Comparison of ENCODE assay signal across 9 cellular contexts in genomic region chr11:70399681-70400112, GRCh38. TPM values are rescaled to one million over a fixed set of nuclear protein-coding genes. Genes with fewer than 3 reads are reported as not detected.
DNase-seq lines count a peak whose midpoint lies in the region; ATAC-seq and TF ChIP-seq lines count a peak whose summit lies in the region.
"Had no signal": no experiment of that assay in that cellular context is flagged by ENCODE, and none has a peak within 500 bp of the region (broad histone marks: within the 10 kb centered on the region; RNA-seq: fewer than 3 reads in every experiment).

No MANE protein-coding gene starts in this region.

- H3K4me3 ChIP-seq in gastroesophageal sphincter (peak overlapping the region; percentile 99 to 100), neural cell (ENCODE audit: low read length) (peak overlapping the region; percentile 93)

- H3K36me3 ChIP-seq in gastroesophageal sphincter (no peaks in the 10 kb centered on the region), neural cell (ENCODE audit: insufficient read depth, low read length) (no peaks in the 10 kb centered on the region)

- TF ChIP-seq EP300 in gastroesophageal sphincter (IDR thresholded peaks at IDR 0.05) = no peak
- TF ChIP-seq EP300 in neural cell (conservative IDR thresholded peaks at IDR 0.05; ENCODE audit: poor library complexity, severe bottlenecking) = no peak

- no peaks in the 10 kb centered on the region for H4K20me1 ChIP-seq in neural cell (ENCODE audit: insufficient read depth)

- DNase-seq in SIG-M5 treated with dmso at 0.1 percent for 504 hours (lab: John Stamatoyannopoulos, UW; ENCODE audit: unreplicated experiment) (peak; percentile 38), SIG-M5 (lab: John Stamatoyannopoulos, UW) (no peak), cerebellar nuclear complex (lab: John Stamatoyannopoulos, UW) (no peak)
- DNase-seq in activated T-cell treated with anti-CD3 and anti-CD28 coated beads, Interleukin-2, amount 50 U/mL, for 72 hours = no peak
- DNase-seq: DND-41 had no signal

- H3K27me3 ChIP-seq in gastroesophageal sphincter (no peaks in the 10 kb centered on the region), neural cell (ENCODE audit: insufficient read depth, low read depth, low read length) (no peaks in the 10 kb centered on the region)

- H3K4me2 ChIP-seq in neural cell (ENCODE audit: low read length) = peak overlapping the region; percentile 60

- peaks cover 6 to 7% of the 10 kb centered on the region in 2 donors for H3K36me3 Mint-ChIP-seq in activated T-cell treated with anti-CD3 and anti-CD28 coated beads, Interleukin-2, amount 50 U/mL, for 72 hours (ENCODE audit: insufficient read depth in 2 of 2)

- H3K9me3 ChIP-seq in gastroesophageal sphincter (no peaks in the 10 kb centered on the region), neural cell (ENCODE audit: low read length) (no peaks in the 10 kb centered on the region)

- ATAC-seq in activated T-cell treated with anti-CD3 and anti-CD28 coated beads, Interleukin-2, amount 50 U/mL, for 72 hours (replicated peaks in 1 of 2) = no peak
- peak; percentile 91 for ATAC-seq in gastroesophageal sphincter
- ATAC-seq in HG03378 (IDR thresholded peaks at IDR 0.05; ENCODE audit: unreplicated experiment) = no peak
- no peak for ATAC-seq in HG03025 (IDR thresholded peaks at IDR 0.05; ENCODE audit: low FRiP score, unreplicated experiment)

- peak overlapping the region; percentile 81 to 90 for H3K4me3 Mint-ChIP-seq in activated T-cell treated with anti-CD3 and anti-CD28 coated beads, Interleukin-2, amount 50 U/mL, for 72 hours

- peak overlapping the region; percentile 67 to 94 (median 90) for H3K27ac ChIP-seq in gastroesophageal sphincter
- H3K27ac ChIP-seq in neural cell (ENCODE audit: low read length) = no peak overlapping the region

- H3K27ac Mint-ChIP-seq in activated T-cell treated with anti-CD3 and anti-CD28 coated beads, Interleukin-2, amount 50 U/mL, for 72 hours = no peak overlapping the region

- H2AFZ ChIP-seq in neural cell (ENCODE audit: low read depth, low read length) = no peak overlapping the region

- no peaks in the 10 kb centered on the region for H3K9me2 ChIP-seq in neural cell (ENCODE audit: insufficient read depth, low read length)

- no peak for TF ChIP-seq RAD21 in neural cell (conservative IDR thresholded peaks at IDR 0.05)

- TF ChIP-seq POLR2A in gastroesophageal sphincter (IDR thresholded peaks at IDR 0.05) = peak; percentile 14 to 22

- peaks cover 52% of the 10 kb centered on the region for H3K79me2 ChIP-seq in neural cell (replicated peaks; ENCODE audit: insufficient read depth, low read length)

- H3F3A ChIP-seq in neural cell (ENCODE audit: insufficient read depth, low read length, poor library complexity, severe bottlenecking) = no peaks in the 10 kb centered on the region

- 0 to 5% methylated on average over 4 to 8 of the region's 16 CpGs for WGBS in gastroesophageal sphincter (ENCODE audit: low coverage in 1 of 2), 2 donors

- H3K4me1 Mint-ChIP-seq in activated T-cell treated with anti-CD3 and anti-CD28 coated beads, Interleukin-2, amount 50 U/mL, for 72 hours (ENCODE audit: low read depth) = peaks cover 50% of the 10 kb centered on the region

- no peaks in the 10 kb centered on the region for H3K9me3 Mint-ChIP-seq in activated T-cell treated with anti-CD3 and anti-CD28 coated beads, Interleukin-2, amount 50 U/mL, for 72 hours

- H3K4me1 ChIP-seq in gastroesophageal sphincter = peaks cover 7 to 71% (median 20%) of the 10 kb centered on the region in 3 donors

- H3K27me3 Mint-ChIP-seq in activated T-cell treated with anti-CD3 and anti-CD28 coated beads, Interleukin-2, amount 50 U/mL, for 72 hours (ENCODE audit: low read depth) = peaks cover 23% of the 10 kb centered on the region

- no peak for TF ChIP-seq CTCF in gastroesophageal sphincter (IDR thresholded peaks at IDR 0.05)
- no peak for TF ChIP-seq CTCF in neural cell (IDR thresholded peaks at IDR 0.05; ENCODE audit: poor library complexity, severe bottlenecking)

- peak overlapping the region; percentile 83 for H3K9ac ChIP-seq in neural cell (ENCODE audit: low read length)

TF ChIP-seq in neural cell, 6 proteins besides CTCF, POLR2A, EP300 and RAD21:
- TF ChIP-seq POLR2AphosphoS5 (IDR thresholded peaks at IDR 0.05) = no peak
- TF ChIP-seq MXI1 (conservative IDR thresholded peaks at IDR 0.05; ENCODE audit: poor library complexity, severe bottlenecking) = no peak
- no peak for TF ChIP-seq SMC3 (conservative IDR thresholded peaks at IDR 0.05; ENCODE audit: poor library complexity)
- TF ChIP-seq REST (IDR thresholded peaks at IDR 0.05; ENCODE audit: borderline replicate concordance) = no peak
- TF ChIP-seq EZH2 (IDR thresholded peaks at IDR 0.05; ENCODE audit: borderline replicate concordance, insufficient read depth, low read length, poor library complexity, severe bottlenecking) = no peak
- no peak for TF ChIP-seq TAF1 (IDR thresholded peaks at IDR 0.05; ENCODE audit: low read depth)

RNA-seq across cellular contexts. Expression of gene CTTN, which starts 1.4 kb away (rescaled TPM):
- 10 to 100 TPM; 29.5 to 42.9 TPM for total RNA-seq in activated T-cell treated with anti-CD3 and anti-CD28 coated beads, Interleukin-2, amount 50 U/mL, for 72 hours
- 100 to 1,000 TPM; 164 to 316 (median 179) TPM for total RNA-seq in gastroesophageal sphincter
- polyA plus RNA-seq in neural cell = 220 and 243 TPM in 2 replicates
- polyA minus RNA-seq in neural cell = 160 and 190 TPM in 2 replicates
